Comparison of ENCODE assay signal across 1 cellular context in genomic region chr11:111459506-111460270, GRCh38.
A peak's percentile ranks its signal among the peaks of the same experiment; 100 is the strongest.
TF ChIP-seq lines count a peak whose summit lies in the region.

No MANE protein-coding gene starts in this region.

TF ChIP-seq in HepG2, 621 proteins besides CTCF, POLR2A, EP300 and RAD21:
- TF ChIP-seq HNF4A (CRISPR knock-in tag; IDR thresholded peaks at IDR 0.05) (peak; percentile 50), TEAD3 (CRISPR knock-in tag; optimal IDR thresholded peaks at IDR 0.05; ENCODE audit: borderline replicate concordance) (peak; percentile 46), ZNF850 (CRISPR knock-in tag; conservative IDR thresholded peaks at IDR 0.05) (no peak), SKIL (CRISPR knock-in tag; IDR thresholded peaks at IDR 0.05; ENCODE audit: borderline replicate concordance) (no peak), ZNF24 (IDR thresholded peaks at IDR 0.05) (no peak)
